8 cellular contexts compared by ENCODE assay signal in genomic region chr6:684831-685636, GRCh38. TPM values are rescaled to one million over a fixed set of nuclear protein-coding genes. Genes with fewer than 3 reads are reported as not detected.
DNase-seq lines count a peak whose midpoint lies in the region; ATAC-seq and TF ChIP-seq lines count a peak whose summit lies in the region.

No MANE protein-coding gene starts in this region.

- peaks cover 57% of the 10 kb centered on the region for H3K4me1 ChIP-seq in HEK293 (ENCODE audit: control insufficient read depth, insufficient read depth, low read length)

- POLR2A ChIA-PET in HEK293 (lab: Yijun Ruan, JAX) = interaction anchor here (1.6 to 2.0 kb wide), 2 partner anchors 8 to 16 kb away, joined by 4 to 30 read pairs; partner anchors contain the start of gene EXOC2

- H3K9me3 ChIP-seq in HEK293 (ENCODE audit: control insufficient read depth, insufficient read depth, low read depth, low read length) = no peaks in the 10 kb centered on the region

- peak overlapping the region; percentile 46; the same call in 1 of the 2 replicates for H3K27ac ChIP-seq in HEK293 (ENCODE audit: extremely low read depth, low read depth, low read length)

- intact Hi-C loops in cardiac septum (cut with DNase I) = no loop called here

- peaks cover 0 to 10% of the 10 kb centered on the region in 2 experiments; a peak in 1 of 3 replicates for H3K36me3 ChIP-seq in HEK293 (ENCODE audit: control insufficient read depth in 2 of 2, insufficient read depth in 1 of 2, low read length in 2 of 2)

- ATAC-seq in GM18517 (IDR thresholded peaks at IDR 0.05; ENCODE audit: unreplicated experiment) = peak; percentile 83

- DNase-seq in OCI-M1 (lab: John Stamatoyannopoulos, UW) (peak; percentile 23), hepatic stellate cell (ENCODE audit: low spot score) (peak; percentile 40), HK-2 (ENCODE audit: unreplicated experiment) (no peak), SKM-1 treated with dmso at 0.1 percent for 144 hours (lab: John Stamatoyannopoulos, UW; ENCODE audit: unreplicated experiment) (no peak), NCI-H2081 treated with DMSO at 0.1 percent for 48 hours (lab: John Stamatoyannopoulos, UW) (no peak), cardiac septum (ENCODE audit: low spot score) (no peak)

- no peak for TF ChIP-seq CTCF in HEK293 (tag by site-specific recombination; IDR thresholded peaks at IDR 0.05)

- CTCF ChIA-PET in HEK293 (lab: Yijun Ruan, JAX) = interaction anchor here (0.6 to 5.2 kb wide), 2 partner anchors 43 to 92 kb away, joined by 3 to 27 read pairs; no protein-coding TSS in a partner anchor

- no peak overlapping the region for H3K4me3 ChIP-seq in HEK293 (ENCODE audit: low read depth, low read length)

TF ChIP-seq in HEK293, 187 proteins besides CTCF, POLR2A, EP300 and RAD21:
- TF ChIP-seq PRDM1 (tag by site-specific recombination; IDR thresholded peaks at IDR 0.05) = peak; percentile 33; the same call in 1 of the 2 replicates
- peak; percentile 61 for TF ChIP-seq ZNF335 (tag by site-specific recombination; conservative IDR thresholded peaks at IDR 0.05)
- no peak for TF ChIP-seq ZBTB20 (tag by site-specific recombination; IDR thresholded peaks at IDR 0.05)
- TF ChIP-seq WT1 (tag by site-specific recombination; IDR thresholded peaks at IDR 0.05) = 0 out of 2 replicates have a peak, but pooled peaks have one; percentile 4
- TF ChIP-seq ZNF518A (tag by site-specific recombination; conservative IDR thresholded peaks at IDR 0.05; ENCODE audit: low read depth) = no peak
- TF ChIP-seq ZNF776 (tag by site-specific recombination; IDR thresholded peaks at IDR 0.05; ENCODE audit: borderline replicate concordance) = no peak
- TF ChIP-seq SCRT2 (tag by site-specific recombination; IDR thresholded peaks at IDR 0.05) = 0 out of 2 replicates have a peak, but pooled peaks have one; percentile 20
- peak; percentile 94 for TF ChIP-seq ZNF449 (tag by site-specific recombination; IDR thresholded peaks at IDR 0.05)
TF ChIP-seq in HEK293: peak in this region for 5.

RNA-seq across cellular contexts. Expression of gene EXOC2, which starts 7.9 kb away (rescaled TPM):
- 16.2 TPM for total RNA-seq in cardiac septum

RNA-seq across cellular contexts. Expression of gene HUS1B, which starts 28.1 kb away (rescaled TPM):
- 0.86 TPM for total RNA-seq in cardiac septum

Comparison
In these comparisons a context has a peak if more than half of its experiments do, and no peak if none do; other contexts are left out.
1. DNase-seq: peak in OCI-M1 (single experiment) and hepatic stellate cell (single experiment); none in HK-2 (single experiment), SKM-1 treated with dmso at 0.1 percent for 144 hours (single experiment), NCI-H2081 treated with DMSO at 0.1 percent for 48 hours (single experiment) and cardiac septum (single experiment).